ENCODE assay signal across 35 cellular contexts in the genomic region with DNA sequence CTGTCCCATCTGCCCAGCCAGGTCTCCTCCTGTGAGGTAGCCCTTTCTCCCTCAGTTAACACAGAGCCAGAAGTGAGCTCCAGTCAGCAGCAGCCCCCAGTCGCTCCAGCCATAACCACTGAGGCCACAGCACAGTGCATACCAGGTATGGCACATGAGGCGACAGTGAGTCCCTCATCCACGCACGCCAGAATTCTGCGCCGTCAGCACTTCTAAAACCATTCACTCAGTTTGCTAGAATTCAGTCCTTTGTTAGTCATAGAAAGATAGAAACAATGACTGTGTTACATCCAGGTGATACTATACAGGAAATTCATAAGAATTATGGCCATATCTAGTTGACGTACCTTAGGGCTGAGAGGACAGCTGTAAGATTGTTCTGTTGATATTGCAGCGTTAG.
"Had no signal": no experiment of that assay in that cellular context is flagged by ENCODE, and none has a peak within 500 bp of the region (broad histone marks: within the 10 kb centered on the region; RNA-seq: fewer than 3 reads in every experiment).

No MANE protein-coding gene starts in this region.

- H3K27me3 ChIP-seq: MG63, SJCRH30 had no signal

- ATAC-seq: activated CD4-positive, alpha-beta T cell treated with anti-CD3 and anti-CD28 coated beads for 36 hours; activated CD4-positive, CD25-positive, alpha-beta regulatory T cell treated with anti-CD3 and anti-CD28 coated beads, Interleukin-2, amount 50 U/mL, for 24 hours; activated CD8-positive, alpha-beta memory T cell treated with anti-CD3 and anti-CD28 coated beads, Interleukin-2, amount 10 ng/mL, durations not matched to agents 7 days and 5 days; activated naive CD8-positive, alpha-beta T cell treated with anti-CD3 and anti-CD28 coated beads, Interleukin-2, amount 50 U/mL, for 24 hours; Panc1 had no signal

- DNase-seq: activated CD4-positive, alpha-beta T cell treated with anti-CD3 and anti-CD28 coated beads for 36 hours; activated CD4-positive, alpha-beta T cell treated with anti-CD3 and anti-CD28 coated beads, Interleukin-2, amount 10 ng/mL, durations not matched to agents 7 days and 5 days; activated CD4-positive, alpha-beta T cell treated with anti-CD3 and anti-CD28 coated beads, Interleukin-2, amount 50 U/mL, for 48 hours; activated CD8-positive, alpha-beta memory T cell treated with anti-CD3 and anti-CD28 coated beads for 24 hours; activated CD8-positive, alpha-beta memory T cell treated with anti-CD3 and anti-CD28 coated beads, Interleukin-2, amount 10 ng/mL, durations not matched to agents 7 days and 5 days; activated CD8-positive, alpha-beta memory T cell treated with anti-CD3 and anti-CD28 coated beads, Interleukin-2, amount 50 U/mL, for 48 hours; activated effector memory CD4-positive, alpha-beta T cell treated with Interleukin-2 at 50 U/mL for 16 hours; activated naive CD4-positive, alpha-beta T cell treated with anti-CD3 and anti-CD28 coated beads, Interleukin-2, amount 10 ng/mL, durations not matched to agents 7 days and 5 days; activated naive CD8-positive, alpha-beta T cell treated with anti-CD3 and anti-CD28 coated beads, Interleukin-2, amount 50 U/mL, for 24 hours; activated T-cell treated with anti-CD3 and anti-CD28 coated beads, Interleukin-2, amount 50 U/mL, for 48 hours; anterior cingulate cortex; caudate nucleus; cerebellar nuclear complex; Kasumi-1; MG63; NCI-H1048; NCI-H1105 treated with DMSO at 0.1 percent for 48 hours; NCI-H1436; NCI-H1694; NCI-H1930; NCI-H2081 treated with DMSO at 0.1 percent for 48 hours; NCI-H226; NCI-H446 treated with DMSO at 0.1 percent for 48 hours; NCI-H524 treated with DMSO at 0.1 percent for 48 hours; SHP77; SJCRH30 had no signal

- FAIRE-seq: bronchial epithelial cell, TTC549 had no signal

- H3K27me3 Mint-ChIP-seq: activated CD4-positive, alpha-beta T cell treated with anti-CD3 and anti-CD28 coated beads for 36 hours; activated CD4-positive, alpha-beta T cell treated with anti-CD3 and anti-CD28 coated beads, Interleukin-2, amount 10 ng/mL, durations not matched to agents 7 days and 5 days; activated CD8-positive, alpha-beta memory T cell treated with anti-CD3 and anti-CD28 coated beads, Interleukin-2, amount 10 ng/mL, durations not matched to agents 7 days and 5 days; activated naive CD4-positive, alpha-beta T cell treated with anti-CD3 and anti-CD28 coated beads, Interleukin-2, amount 10 ng/mL, durations not matched to agents 7 days and 5 days; activated naive CD8-positive, alpha-beta T cell; activated naive CD8-positive, alpha-beta T cell treated with anti-CD3 and anti-CD28 coated beads, Interleukin-2, amount 50 U/mL, for 24 hours had no signal

- H3K4me1 Mint-ChIP-seq: activated CD4-positive, alpha-beta T cell treated with anti-CD3 and anti-CD28 coated beads for 36 hours; activated CD4-positive, alpha-beta T cell treated with anti-CD3 and anti-CD28 coated beads, Interleukin-2, amount 10 ng/mL, durations not matched to agents 7 days and 5 days; activated CD8-positive, alpha-beta memory T cell treated with anti-CD3 and anti-CD28 coated beads, Interleukin-2, amount 10 ng/mL, durations not matched to agents 7 days and 5 days; activated naive CD4-positive, alpha-beta T cell treated with anti-CD3 and anti-CD28 coated beads, Interleukin-2, amount 10 ng/mL, durations not matched to agents 7 days and 5 days; activated naive CD8-positive, alpha-beta T cell treated with anti-CD3 and anti-CD28 coated beads, Interleukin-2, amount 50 U/mL, for 24 hours had no signal

- H3K27ac ChIP-seq: SJCRH30, SK-N-MC had no signal

- H3K27ac Mint-ChIP-seq: activated CD4-positive, alpha-beta T cell treated with anti-CD3 and anti-CD28 coated beads for 36 hours; activated CD4-positive, alpha-beta T cell treated with anti-CD3 and anti-CD28 coated beads, Interleukin-2, amount 10 ng/mL, durations not matched to agents 7 days and 5 days; activated CD8-positive, alpha-beta memory T cell treated with anti-CD3 and anti-CD28 coated beads, Interleukin-2, amount 10 ng/mL, durations not matched to agents 7 days and 5 days; activated naive CD4-positive, alpha-beta T cell treated with anti-CD3 and anti-CD28 coated beads, Interleukin-2, amount 10 ng/mL, durations not matched to agents 7 days and 5 days; activated naive CD8-positive, alpha-beta T cell; activated naive CD8-positive, alpha-beta T cell treated with anti-CD3 and anti-CD28 coated beads, Interleukin-2, amount 50 U/mL, for 24 hours; T-helper 1 cell treated with Interleukin-12 subunit alpha and Interleukin-12 subunit beta and Interleukin-4 antibody, amounts not matched to agents 30 μg/mL and 1 μg/mL, for 36 hours; T-helper 2 cell treated with Interferon-gamma antibody and Interleukin-4, amounts not matched to agents 5 μg/mL and 100 μg/mL, for 36 hours had no signal

- H3K4me3 ChIP-seq: MG63, SJCRH30, SK-N-MC had no signal

- H3K9me3 Mint-ChIP-seq: activated CD4-positive, alpha-beta T cell treated with anti-CD3 and anti-CD28 coated beads, Interleukin-2, amount 10 ng/mL, durations not matched to agents 7 days and 5 days; activated naive CD4-positive, alpha-beta T cell treated with anti-CD3 and anti-CD28 coated beads, Interleukin-2, amount 10 ng/mL, durations not matched to agents 7 days and 5 days; activated naive CD8-positive, alpha-beta T cell treated with anti-CD3 and anti-CD28 coated beads, Interleukin-2, amount 50 U/mL, for 24 hours; T-helper 1 cell treated with Interleukin-12 subunit alpha and Interleukin-12 subunit beta and Interleukin-4 antibody, amounts not matched to agents 30 μg/mL and 1 μg/mL, for 36 hours; T-helper 2 cell treated with Interferon-gamma antibody and Interleukin-4, amounts not matched to agents 5 μg/mL and 100 μg/mL, for 36 hours had no signal

- H3K9me3 ChIP-seq: MG63, SJCRH30 had no signal

- H3K36me3 ChIP-seq: MG63 had no signal

- H3K4me1 ChIP-seq: SJCRH30 had no signal

- H3K4me3 Mint-ChIP-seq: activated CD4-positive, alpha-beta T cell treated with anti-CD3 and anti-CD28 coated beads for 36 hours; activated CD4-positive, alpha-beta T cell treated with anti-CD3 and anti-CD28 coated beads, Interleukin-2, amount 10 ng/mL, durations not matched to agents 7 days and 5 days; activated CD8-positive, alpha-beta memory T cell treated with anti-CD3 and anti-CD28 coated beads, Interleukin-2, amount 10 ng/mL, durations not matched to agents 7 days and 5 days; activated naive CD4-positive, alpha-beta T cell treated with anti-CD3 and anti-CD28 coated beads, Interleukin-2, amount 10 ng/mL, durations not matched to agents 7 days and 5 days; activated naive CD8-positive, alpha-beta T cell; activated naive CD8-positive, alpha-beta T cell treated with anti-CD3 and anti-CD28 coated beads, Interleukin-2, amount 50 U/mL, for 24 hours; brain; T-helper 1 cell treated with Interleukin-12 subunit alpha and Interleukin-12 subunit beta and Interleukin-4 antibody, amounts not matched to agents 30 μg/mL and 1 μg/mL, for 36 hours; T-helper 2 cell treated with Interferon-gamma antibody and Interleukin-4, amounts not matched to agents 5 μg/mL and 100 μg/mL, for 36 hours had no signal
